8 cellular contexts compared by ENCODE assay signal in the genomic region with DNA sequence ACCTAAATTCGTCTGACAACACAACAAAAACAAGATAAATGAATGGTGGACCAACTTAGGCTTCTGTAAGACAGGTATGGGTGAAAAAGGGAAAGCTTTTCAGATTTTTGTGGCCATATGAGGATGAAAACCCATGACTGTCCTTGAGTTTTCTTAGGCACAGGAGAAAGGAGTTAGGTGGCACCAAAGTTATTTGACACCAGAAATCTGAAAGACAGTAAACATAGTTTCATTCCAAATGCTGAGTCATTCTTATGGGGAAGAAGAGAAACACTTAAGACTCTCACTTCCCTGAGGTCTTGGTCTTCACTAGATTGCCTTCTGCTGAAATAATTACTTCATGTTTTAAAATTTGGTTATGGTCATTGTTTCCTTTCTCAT. TPM values are rescaled to one million over a fixed set of nuclear protein-coding genes. Genes with fewer than 3 reads are reported as not detected.
DNase-seq lines count a peak whose midpoint lies in the region; ATAC-seq, FAIRE-seq and TF ChIP-seq lines count a peak whose summit lies in the region.

No MANE protein-coding gene starts in this region.

- peak overlapping the region; percentile 27 for H3K4me2 ChIP-seq in osteoblast (ENCODE audit: insufficient read depth, low read length)

- no peak for TF ChIP-seq POLR2A in GM12892 (IDR thresholded peaks at IDR 0.05; ENCODE audit: low read depth, low read length)

- no peaks in the 10 kb centered on the region for H3K9me3 ChIP-seq in osteoblast (ENCODE audit: low read depth, low read length)

- H3K27ac ChIP-seq in osteoblast (ENCODE audit: low read depth, low read length): peak overlapping the region; percentile 17

- ATAC-seq in GM21737 (IDR thresholded peaks at IDR 0.05; ENCODE audit: unreplicated experiment): peak; percentile 56

- no peaks in the 10 kb centered on the region for H3K36me3 ChIP-seq in osteoblast (ENCODE audit: insufficient read depth, low read length)

- H3K79me2 ChIP-seq in osteoblast (ENCODE audit: insufficient read depth, low read length): no peaks in the 10 kb centered on the region

- intact Hi-C loops in posterior vena cava (cut with DNase I): no loop called here

- no peak for TF ChIP-seq CTCF in osteoblast (IDR thresholded peaks at IDR 0.05; ENCODE audit: extremely low read depth, low read depth, low read length)

- in situ Hi-C loops in G401 (cut with HindIII; ENCODE audit: low sequenced_read_pairs): no loop called here

- H3K4me1 ChIP-seq in osteoblast (ENCODE audit: insufficient read depth, low read length): peaks cover 30% of the 10 kb centered on the region

- no peaks in the 10 kb centered on the region for H3K27me3 ChIP-seq in osteoblast (ENCODE audit: insufficient read depth, low read length)

- no peak overlapping the region for H3K4me3 ChIP-seq in osteoblast (ENCODE audit: insufficient read depth, low read length)

- peak overlapping the region; percentile 7 for H2AFZ ChIP-seq in osteoblast (ENCODE audit: low read length)

- DNase-seq in GM12892 (ENCODE audit: insufficient read length): peak; percentile 15
- peak; percentile 61 for DNase-seq in HTR-8/SVneo (ENCODE audit: insufficient read length, low spot score)
- peak; percentile 74 for DNase-seq in amniotic epithelial cell (ENCODE audit: low read depth)
- DNase-seq in osteoblast (ENCODE audit: insufficient read length, low spot score, missing footprints): peak; percentile 80
- no peak for DNase-seq in posterior vena cava (ENCODE audit: low spot score)
- no peak for DNase-seq in G401 (ENCODE audit: low spot score)
- DNase-seq in UCSD-AML1 (lab: John Stamatoyannopoulos, UW; ENCODE audit: unreplicated experiment): no peak

- no peaks in the 10 kb centered on the region for H4K20me1 ChIP-seq in osteoblast (ENCODE audit: insufficient read depth, low read length)

- FAIRE-seq in GM12892 (lab: Jason Lieb, UNC) (peak; percentile 90), HTR-8/SVneo (lab: Jason Lieb, UNC) (no peak)

RNA-seq across cellular contexts. Expression of a gene that starts 5.2 kb away (rescaled TPM):
- 12.4 TPM for polyA plus RNA-seq in GM12892 (2012; ENCODE audit: missing spikeins)
- total RNA-seq in osteoblast: 53.0 and 59.7 TPM in 2 replicates
- 10 to 100 TPM; 14.8 to 16.6 TPM for total RNA-seq in posterior vena cava
- 5.7 and 9.9 TPM in 2 replicates for total RNA-seq in G401 (2014; rRNA removed; shearing (Covaris generic))

Comparison
In these comparisons a context has a peak if more than half of its experiments do, and no peak if none do; other contexts are left out.
1. DNase-seq: peak in GM12892 (single experiment), HTR-8/SVneo (single experiment), amniotic epithelial cell (single experiment) and osteoblast (single experiment); none in posterior vena cava (single experiment), G401 (single experiment) and UCSD-AML1 (single experiment).